In the genomic region with DNA sequence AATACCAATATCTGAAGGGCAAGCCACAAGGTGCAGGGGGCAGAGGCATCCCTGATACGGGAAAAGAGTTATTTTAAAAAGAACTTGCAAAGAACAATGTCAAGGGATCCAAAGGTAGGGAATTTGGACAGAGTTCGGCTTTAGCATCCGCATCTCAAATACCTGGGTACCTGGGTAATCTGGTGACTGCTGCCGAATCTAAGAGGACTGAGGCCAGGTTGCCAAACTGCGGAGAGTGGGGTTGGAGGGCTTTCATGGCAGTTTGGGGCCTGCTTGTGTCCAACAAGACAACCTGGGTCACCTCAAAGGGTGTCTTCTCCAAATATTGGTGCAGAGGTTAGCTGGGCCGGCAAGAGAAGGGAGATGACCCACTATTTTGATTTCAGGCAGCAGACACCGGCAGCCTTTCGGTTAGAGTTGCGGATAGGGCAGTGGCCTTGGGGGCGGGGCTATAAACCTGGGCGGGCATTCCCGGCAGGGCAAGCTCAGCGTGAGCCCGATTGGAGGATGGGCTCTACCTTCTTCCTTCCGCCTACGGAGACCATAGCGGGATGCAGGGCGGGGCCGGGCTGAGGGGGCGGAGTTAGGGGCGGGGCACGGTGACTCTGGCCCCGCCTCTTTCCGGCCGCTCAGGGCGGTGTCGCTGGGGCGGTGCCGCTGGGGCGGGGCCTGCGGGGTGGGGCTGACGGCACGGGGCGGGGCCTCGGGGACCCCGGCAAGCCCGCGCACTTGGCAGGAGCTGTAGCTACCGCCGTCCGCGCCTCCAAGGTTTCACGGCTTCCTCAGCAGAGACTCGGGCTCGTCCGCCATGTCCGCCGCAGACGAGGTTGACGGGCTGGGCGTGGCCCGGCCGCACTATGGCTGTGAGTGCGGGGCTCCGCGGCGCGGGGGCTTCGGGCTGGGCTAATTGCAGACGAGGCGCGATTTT, we compare ENCODE assay signal across 1 cellular context.
TF ChIP-seq lines count a peak whose summit lies in the region.

TSS of gene IQGAP1 (plus strand) at position 709 of the 928 bp plus-strand sequence. CDS start at position 809, 100 bp downstream.

TF ChIP-seq in HepG2, 621 proteins besides CTCF, POLR2A, EP300 and RAD21 (continued from another document and continues in another):
- TF ChIP-seq GLI4 (CRISPR knock-in tag; IDR thresholded peaks at IDR 0.05; ENCODE audit: borderline replicate concordance): no peak
- TF ChIP-seq ZNF839 (CRISPR knock-in tag; IDR thresholded peaks at IDR 0.05; ENCODE audit: borderline replicate concordance): no peak
- no peak for TF ChIP-seq THAP9 (CRISPR knock-in tag; IDR thresholded peaks at IDR 0.05; ENCODE audit: borderline replicate concordance)
- no peak for TF ChIP-seq SRSF9 (IDR thresholded peaks at IDR 0.05; ENCODE audit: borderline replicate concordance, insufficient read depth, low read depth, low read length, poor library complexity, severe bottlenecking)
- no peak for TF ChIP-seq JDP2 (CRISPR knock-in tag; IDR thresholded peaks at IDR 0.05; ENCODE audit: borderline replicate concordance)
- TF ChIP-seq HES4 (CRISPR knock-in tag; IDR thresholded peaks at IDR 0.05; ENCODE audit: borderline replicate concordance): no peak
- TF ChIP-seq, protein P1, sequence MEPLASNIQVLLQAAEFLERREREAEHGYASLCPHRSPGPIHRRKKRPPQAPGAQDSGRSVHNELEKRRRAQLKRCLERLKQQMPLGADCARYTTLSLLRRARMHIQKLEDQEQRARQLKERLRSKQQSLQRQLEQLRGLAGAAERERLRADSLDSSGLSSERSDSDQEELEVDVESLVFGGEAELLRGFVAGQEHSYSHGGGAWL (CRISPR knock-in tag; IDR thresholded peaks at IDR 0.05): no peak
- peak; percentile 37; the same call in 1 of the 2 replicates for TF ChIP-seq ZFY (CRISPR knock-in tag; IDR thresholded peaks at IDR 0.05)
- TF ChIP-seq, protein P2, sequence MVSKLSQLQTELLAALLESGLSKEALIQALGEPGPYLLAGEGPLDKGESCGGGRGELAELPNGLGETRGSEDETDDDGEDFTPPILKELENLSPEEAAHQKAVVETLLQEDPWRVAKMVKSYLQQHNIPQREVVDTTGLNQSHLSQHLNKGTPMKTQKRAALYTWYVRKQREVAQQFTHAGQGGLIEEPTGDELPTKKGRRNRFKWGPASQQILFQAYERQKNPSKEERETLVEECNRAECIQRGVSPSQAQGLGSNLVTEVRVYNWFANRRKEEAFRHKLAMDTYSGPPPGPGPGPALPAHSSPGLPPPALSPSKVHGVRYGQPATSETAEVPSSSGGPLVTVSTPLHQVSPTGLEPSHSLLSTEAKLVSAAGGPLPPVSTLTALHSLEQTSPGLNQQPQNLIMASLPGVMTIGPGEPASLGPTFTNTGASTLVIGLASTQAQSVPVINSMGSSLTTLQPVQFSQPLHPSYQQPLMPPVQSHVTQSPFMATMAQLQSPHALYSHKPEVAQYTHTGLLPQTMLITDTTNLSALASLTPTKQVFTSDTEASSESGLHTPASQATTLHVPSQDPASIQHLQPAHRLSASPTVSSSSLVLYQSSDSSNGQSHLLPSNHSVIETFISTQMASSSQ (IDR thresholded peaks at IDR 0.05; ENCODE audit: low read depth): no peak
- TF ChIP-seq, protein P2 (CRISPR knock-in tag; IDR thresholded peaks at IDR 0.05; ENCODE audit: borderline replicate concordance): no peak
- TF ChIP-seq ZSCAN20 (CRISPR knock-in tag; IDR thresholded peaks at IDR 0.05; ENCODE audit: borderline replicate concordance): no peak
- TF ChIP-seq, protein P3, sequence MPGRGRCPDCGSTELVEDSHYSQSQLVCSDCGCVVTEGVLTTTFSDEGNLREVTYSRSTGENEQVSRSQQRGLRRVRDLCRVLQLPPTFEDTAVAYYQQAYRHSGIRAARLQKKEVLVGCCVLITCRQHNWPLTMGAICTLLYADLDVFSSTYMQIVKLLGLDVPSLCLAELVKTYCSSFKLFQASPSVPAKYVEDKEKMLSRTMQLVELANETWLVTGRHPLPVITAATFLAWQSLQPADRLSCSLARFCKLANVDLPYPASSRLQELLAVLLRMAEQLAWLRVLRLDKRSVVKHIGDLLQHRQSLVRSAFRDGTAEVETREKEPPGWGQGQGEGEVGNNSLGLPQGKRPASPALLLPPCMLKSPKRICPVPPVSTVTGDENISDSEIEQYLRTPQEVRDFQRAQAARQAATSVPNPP (CRISPR knock-in tag; IDR thresholded peaks at IDR 0.05): no peak
- no peak for TF ChIP-seq MAFG (CRISPR knock-in tag; IDR thresholded peaks at IDR 0.05)
- TF ChIP-seq ZNF382 (CRISPR knock-in tag; IDR thresholded peaks at IDR 0.05; ENCODE audit: borderline replicate concordance): no peak
- TF ChIP-seq HNRNPLL (IDR thresholded peaks at IDR 0.05; ENCODE audit: low read depth, low read length, poor library complexity, severe bottlenecking): peak; percentile 8
- TF ChIP-seq DZIP1 (CRISPR knock-in tag; IDR thresholded peaks at IDR 0.05): no peak
- no peak for TF ChIP-seq CREBL2 (CRISPR knock-in tag; IDR thresholded peaks at IDR 0.05; ENCODE audit: borderline replicate concordance)
- TF ChIP-seq, protein P4, sequence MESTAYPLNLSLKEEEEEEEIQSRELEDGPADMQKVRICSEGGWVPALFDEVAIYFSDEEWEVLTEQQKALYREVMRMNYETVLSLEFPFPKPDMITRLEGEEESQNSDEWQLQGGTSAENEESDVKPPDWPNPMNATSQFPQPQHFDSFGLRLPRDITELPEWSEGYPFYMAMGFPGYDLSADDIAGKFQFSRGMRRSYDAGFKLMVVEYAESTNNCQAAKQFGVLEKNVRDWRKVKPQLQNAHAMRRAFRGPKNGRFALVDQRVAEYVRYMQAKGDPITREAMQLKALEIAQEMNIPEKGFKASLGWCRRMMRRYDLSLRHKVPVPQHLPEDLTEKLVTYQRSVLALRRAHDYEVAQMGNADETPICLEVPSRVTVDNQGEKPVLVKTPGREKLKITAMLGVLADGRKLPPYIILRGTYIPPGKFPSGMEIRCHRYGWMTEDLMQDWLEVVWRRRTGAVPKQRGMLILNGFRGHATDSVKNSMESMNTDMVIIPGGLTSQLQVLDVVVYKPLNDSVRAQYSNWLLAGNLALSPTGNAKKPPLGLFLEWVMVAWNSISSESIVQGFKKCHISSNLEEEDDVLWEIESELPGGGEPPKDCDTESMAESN (CRISPR knock-in tag; conservative IDR thresholded peaks at IDR 0.05): no peak
- no peak for TF ChIP-seq TEAD2 (CRISPR knock-in tag; IDR thresholded peaks at IDR 0.05)
- no peak for TF ChIP-seq ZNF891 (CRISPR knock-in tag; IDR thresholded peaks at IDR 0.05)
- TF ChIP-seq ZBTB34 (CRISPR knock-in tag; IDR thresholded peaks at IDR 0.05): no peak
- no peak for TF ChIP-seq ONECUT2 (CRISPR knock-in tag; IDR thresholded peaks at IDR 0.05)
- peak; percentile 44 for TF ChIP-seq ZNF883 (CRISPR knock-in tag; IDR thresholded peaks at IDR 0.05; ENCODE audit: not compliant biosample characterization)
- TF ChIP-seq SALL2 (CRISPR knock-in tag; IDR thresholded peaks at IDR 0.05): no peak
- TF ChIP-seq ZNF333 (CRISPR knock-in tag; IDR thresholded peaks at IDR 0.05; ENCODE audit: borderline replicate concordance): no peak
- TF ChIP-seq ATF7-NPFF (CRISPR knock-in tag; IDR thresholded peaks at IDR 0.05; ENCODE audit: low read depth): no peak
- 0 out of 2 replicates have a peak, but pooled peaks have one; percentile 56 for TF ChIP-seq ZNF225 (CRISPR knock-in tag; IDR thresholded peaks at IDR 0.05)
- no peak for TF ChIP-seq ZNF614 (CRISPR knock-in tag; IDR thresholded peaks at IDR 0.05; ENCODE audit: borderline replicate concordance)
- TF ChIP-seq GABPA (IDR thresholded peaks at IDR 0.05; ENCODE audit: low read depth, low read length): peak; percentile 39
- peak; percentile 70; the same call in 1 of the 2 replicates for TF ChIP-seq GABPA (CRISPR knock-in tag; IDR thresholded peaks at IDR 0.05; ENCODE audit: low read depth)
- TF ChIP-seq ZNF784 (CRISPR knock-in tag; IDR thresholded peaks at IDR 0.05; ENCODE audit: borderline replicate concordance): no peak
- TF ChIP-seq ZNF552 (CRISPR knock-in tag; IDR thresholded peaks at IDR 0.05; ENCODE audit: borderline replicate concordance): no peak
- no peak for TF ChIP-seq FOXA3 (CRISPR knock-in tag; IDR thresholded peaks at IDR 0.05)
- 0 out of 2 replicates have a peak, but pooled peaks have one; percentile 36 for TF ChIP-seq GATA4 (IDR thresholded peaks at IDR 0.05; ENCODE audit: borderline replicate concordance, low read depth)
- no peak for TF ChIP-seq EEA1 (CRISPR knock-in tag; IDR thresholded peaks at IDR 0.05; ENCODE audit: borderline replicate concordance)
- 0 out of 2 replicates have a peak, but pooled peaks have one; percentile 49 for TF ChIP-seq MXD1 (CRISPR knock-in tag; IDR thresholded peaks at IDR 0.05)
- TF ChIP-seq TAF15 (IDR thresholded peaks at IDR 0.05; ENCODE audit: low read depth, low read length, poor library complexity, severe bottlenecking): no peak
- TF ChIP-seq IRX3 (CRISPR knock-in tag; IDR thresholded peaks at IDR 0.05; ENCODE audit: borderline replicate concordance, low read depth): no peak
- TF ChIP-seq NR2F1 (CRISPR knock-in tag; IDR thresholded peaks at IDR 0.05): no peak
